7 cellular contexts compared by ENCODE assay signal in genomic region chr2:112583497-112584133, GRCh38. TPM values are rescaled to one million over a fixed set of nuclear protein-coding genes. Genes with fewer than 3 reads are reported as not detected.
DNase-seq lines count a peak whose midpoint lies in the region; ATAC-seq, FAIRE-seq and TF ChIP-seq lines count a peak whose summit lies in the region.

No MANE protein-coding gene starts in this region.

- H3K4me1 ChIP-seq in H9 (ENCODE audit: insufficient read depth, low read length) = no peaks in the 10 kb centered on the region
- H3K4me1 ChIP-seq in breast epithelium = no peaks in the 10 kb centered on the region
- peaks cover 40% of the 10 kb centered on the region for H3K4me1 ChIP-seq in HepG2 (ENCODE audit: insufficient read depth, low read length)
- peaks cover 6 to 15% of the 10 kb centered on the region in 2 donors for H3K4me1 ChIP-seq in thoracic aorta (ENCODE audit: control insufficient read depth in 1 of 2, low read depth in 2 of 2)

- POLR2A ChIA-PET in HepG2 (lab: Yijun Ruan, JAX) = interaction anchor here (0.7 to 3.3 kb wide), 9 partner anchors 19 to 529 kb away, joined by 3 to 35 read pairs (median 6); partner anchors contain the start of gene SLC20A1

- TF ChIP-seq EP300 in HepG2 (IDR thresholded peaks at IDR 0.05; ENCODE audit: low read depth in 2 of 2, low read length in 2 of 2) (no peak), HepG2 (CRISPR knock-in tag; IDR thresholded peaks at IDR 0.05; ENCODE audit: borderline replicate concordance) (no peak)

- no peak overlapping the region for H3K4ac ChIP-seq in H9 (ENCODE audit: low read depth, low read length)

- TF ChIP-seq POLR2A in breast epithelium (IDR thresholded peaks at IDR 0.05) (no peak), HepG2 (IDR thresholded peaks at IDR 0.05; ENCODE audit: insufficient read depth in 1 of 2, low read depth in 2 of 2, low read length in 2 of 2) (0 out of 4 replicates have a peak, but pooled peaks of 1 of the 2 experiments have one; percentile 32)

- no peak overlapping the region for H2BK20ac ChIP-seq in H9 (ENCODE audit: low read depth, low read length, poor library complexity, severe bottlenecking)

- H3K4me3 ChIP-seq in breast epithelium = peak overlapping the region; percentile 62 to 91 (median 65)
- peak overlapping the region; percentile 76 to 95 (median 87) for H3K4me3 ChIP-seq in HepG2 (replicated peaks in 1 of 3; ENCODE audit: insufficient read depth in 1 of 3, low read depth in 2 of 3, low read length in 3 of 3)
- peak overlapping the region; percentile 72 for H3K4me3 ChIP-seq in thoracic aorta

- H2BK5ac ChIP-seq in H9 (ENCODE audit: insufficient read length, low read length) = peak overlapping the region; percentile 30

- H3K27me3 ChIP-seq in H9 (ENCODE audit: insufficient read depth, low read length) = no peaks in the 10 kb centered on the region
- no peaks in the 10 kb centered on the region for H3K27me3 ChIP-seq in breast epithelium
- peaks cover 0 to 4% of the 10 kb centered on the region in 2 experiments; a peak in 1 of 5 replicates for H3K27me3 ChIP-seq in HepG2 (ENCODE audit: control insufficient read depth in 1 of 2, insufficient read depth in 2 of 2, low read length in 2 of 2)
- no peaks in the 10 kb centered on the region for H3K27me3 ChIP-seq in thoracic aorta (replicated peaks; ENCODE audit: insufficient read depth)

- no peaks in the 10 kb centered on the region for H3K79me1 ChIP-seq in H9 (ENCODE audit: insufficient read depth, low read depth, low read length, poor library complexity, severe bottlenecking)

- H4K20me1 ChIP-seq in H9 (ENCODE audit: control insufficient read depth, insufficient read depth, insufficient read length) = no peaks in the 10 kb centered on the region
- H4K20me1 ChIP-seq in HepG2 (ENCODE audit: insufficient read depth, low read length) = no peaks in the 10 kb centered on the region

- H3K9me3 Mint-ChIP-seq in H9 = no peaks in the 10 kb centered on the region

- peak overlapping the region; percentile 80 for H3K18ac ChIP-seq in H9 (ENCODE audit: insufficient read length, low read depth, low read length)

- H3K4me3 Mint-ChIP-seq in H9 = peak overlapping the region; percentile 86 to 95

- no peak overlapping the region for H3K23ac ChIP-seq in H9 (ENCODE audit: insufficient read length, low read depth, low read length)

- H3K4me2 ChIP-seq in H9 (ENCODE audit: insufficient read depth, insufficient read length, low read length) (peak overlapping the region; percentile 88), HepG2 (ENCODE audit: low read depth, low read length) (peak overlapping the region; percentile 91)

- DNase-seq in H9 (no peak), NOMO-1 treated with dmso at 0.1 percent for 144 hours (lab: John Stamatoyannopoulos, UW; ENCODE audit: unreplicated experiment) (peak; percentile 16), breast epithelium (ENCODE audit: low spot score in 2 of 2) (no peak), HepG2 (ENCODE audit: low spot score) (peak; percentile 75), thoracic aorta (ENCODE audit: low spot score) (no peak), AG20443 (ENCODE audit: low spot score) (no peak)

- no peak overlapping the region for H3K56ac ChIP-seq in H9 (ENCODE audit: insufficient read length, low read depth, low read length)

- no peak for TF ChIP-seq RAD21 in HepG2 (CRISPR knock-in tag; IDR thresholded peaks at IDR 0.05)

- ATAC-seq in HepG2 = peak; percentile 17
- ATAC-seq in thoracic aorta (ENCODE audit: insufficient number of reproducible peaks, low FRiP score, low read depth) = no peak
- no peak for ATAC-seq in GM18909 (IDR thresholded peaks at IDR 0.05; ENCODE audit: poor library complexity, unreplicated experiment)

- no peak overlapping the region for H2BK15ac ChIP-seq in H9 (ENCODE audit: low read depth, low read length)

- no peak overlapping the region for H4K91ac ChIP-seq in H9 (ENCODE audit: insufficient read length, low read depth, low read length)

- H2BK12ac ChIP-seq in H9 (ENCODE audit: insufficient read length, low read depth, low read length) = no peak overlapping the region

- H3T11ph ChIP-seq in H9 (ENCODE audit: low read length) = no peak overlapping the region

- H2BK120ac ChIP-seq in H9 (ENCODE audit: low read depth, low read length, poor library complexity, severe bottlenecking) = no peak overlapping the region

- H3K14ac ChIP-seq in H9 (ENCODE audit: insufficient read depth, low read length) = peak overlapping the region; percentile 89

- peak overlapping the region; percentile 99 to 100 (median 99) for H3K27ac Mint-ChIP-seq in H9

- H3K36me3 ChIP-seq in breast epithelium (no peaks in the 10 kb centered on the region), HepG2 (replicated peaks in 1 of 2; ENCODE audit: control insufficient read depth in 1 of 2, insufficient read depth in 2 of 2, low read length in 2 of 2) (peaks cover 8 to 15% of the 10 kb centered on the region in 2 experiments; a peak in 4 of 5 replicates), thoracic aorta (peaks cover 4% of the 10 kb centered on the region)

- FAIRE-seq in HepG2 (lab: Jason Lieb, UNC) = peak; percentile 73

- CTCF ChIA-PET in HepG2 (lab: Yijun Ruan, JAX; ENCODE audit: low intra/inter-chr PET ratio, low total read pairs) = interaction anchor here (1.2 to 1.9 kb wide), 2 partner anchors 102 to 103 kb away, joined by 3 to 5 read pairs; partner anchors contain the start of gene TTL

- H3K9me3 ChIP-seq in H9 (ENCODE audit: control insufficient read depth, low read depth, low read length) (no peaks in the 10 kb centered on the region), breast epithelium (no peaks in the 10 kb centered on the region), HepG2 (ENCODE audit: low read length) (no peaks in the 10 kb centered on the region), thoracic aorta (no peaks in the 10 kb centered on the region)

- H3K27ac ChIP-seq in H9 (ENCODE audit: insufficient read length, low read depth, low read length) (peak overlapping the region; percentile 37), breast epithelium (peak overlapping the region; percentile 98 to 99), HepG2 (ENCODE audit: extremely low read length, insufficient read depth, low read length) (peak overlapping the region; percentile 97), thoracic aorta (peak overlapping the region; percentile 90 to 93)

- no peak overlapping the region for H4K8ac ChIP-seq in H9 (replicated peaks; ENCODE audit: insufficient read length, low read depth, low read length)

- peaks cover 13% of the 10 kb centered on the region for H3K23me2 ChIP-seq in H9 (ENCODE audit: insufficient read length, low read depth, low read length, poor library complexity, severe bottlenecking)

- no peak for TF ChIP-seq CTCF in H9 (conservative IDR thresholded peaks at IDR 0.05)
- no peak for TF ChIP-seq CTCF in breast epithelium (IDR thresholded peaks at IDR 0.05)
- TF ChIP-seq CTCF in HepG2 (CRISPR knock-in tag; IDR thresholded peaks at IDR 0.05) = peak; percentile 70
- TF ChIP-seq CTCF in thoracic aorta (IDR thresholded peaks at IDR 0.05) = no peak

- in situ Hi-C loops in HepG2 (cut with HindIII; ENCODE audit: extremely low pct_ligation_motif_present, low pct_unique_long_range_greater_than_20kb) = loop anchor here (5.0 kb wide), 1 partner anchor 101 kb away; the partner anchor contains the start of gene TTL

- no peaks in the 10 kb centered on the region for H3K79me2 ChIP-seq in H9 (ENCODE audit: insufficient read depth, low read length)
- peaks cover 10% of the 10 kb centered on the region for H3K79me2 ChIP-seq in HepG2 (ENCODE audit: insufficient read depth, low read length)

- peak overlapping the region; percentile 90 for H3K9ac ChIP-seq in H9 (ENCODE audit: extremely low read depth, insufficient read length, low read length)
- H3K9ac ChIP-seq in HepG2 (ENCODE audit: insufficient read depth, low read depth, low read length) = peak overlapping the region; percentile 97

- H3K27me3 Mint-ChIP-seq in H9 (ENCODE audit: low read depth) = no peaks in the 10 kb centered on the region; the same call in 1 of the 2 replicates

- H2AK5ac ChIP-seq in H9 (ENCODE audit: insufficient read length, low read length) = no peak overlapping the region

- intact Hi-C loops in breast epithelium (cut with DNase I; ENCODE audit: low total_unique reads) = no loop called here
- intact Hi-C loops in HepG2 (cut with micrococcal nuclease; ENCODE audit: unreplicated experiment) = loop anchor here (1.0 to 10.0 kb wide), 3 partner anchors 41 to 329 kb away; partner anchors contain the start of genes POLR1B and ZC3H8

- no peak overlapping the region for H4K5ac ChIP-seq in H9 (ENCODE audit: insufficient read length, low read depth, low read length)

- BruUV-seq in HepG2 (replicated peaks; lab: Mats Ljungman, UMichigan) = TSS peak; percentile 85

- H3K4me1 Mint-ChIP-seq in H9 = peaks cover 17% of the 10 kb centered on the region in 2 experiments

- H2AFZ ChIP-seq in H9 (ENCODE audit: low read length) = no peak overlapping the region
- peak overlapping the region; percentile 8 for H2AFZ ChIP-seq in HepG2 (ENCODE audit: low read length)

- no CpG with 5 or more reads among the region's 19 CpGs for WGBS in H9 (ENCODE audit: extremely low coverage, insufficient read length, low lambda C conversion rate)
- under 1% methylated on average over 19 of the region's 19 CpGs for WGBS in HepG2 (ENCODE audit: low lambda C conversion rate)

- peaks cover 13 to 23% (median 18%) of the 10 kb centered on the region in 3 experiments for H3K36me3 Mint-ChIP-seq in H9 (ENCODE audit: insufficient read depth in 1 of 3, low read depth in 3 of 3)

RNA-seq across cellular contexts. Expression of gene CHCHD5, which starts 0.8 kb away (rescaled TPM):
- total RNA-seq in H9 (2021) = 30.6 and 32.3 TPM in 2 replicates
- 10 to 100 TPM; 19.0 to 20.2 (median 19.5) TPM for total RNA-seq in breast epithelium
- 22.8 and 23.9 TPM in 2 replicates for total RNA-seq in HepG2 (2016; rRNA removed; fragmentation: Illumina TruSeq; extraction: Trizol)
- total RNA-seq in HepG2 (2016; cell fraction: cytosol; rRNA removed; fragmentation: Illumina TruSeq; extraction: Trizol; ENCODE audit: low read depth) = 27.4 and 35.9 TPM in 2 replicates
- 21.3 and 24.7 TPM in 2 replicates for total RNA-seq in HepG2 (2016; cell fraction: insoluble cytoplasmic fraction; rRNA removed; fragmentation: Illumina TruSeq; extraction: Trizol)
- 27.3 and 31.8 TPM in 2 replicates for total RNA-seq in HepG2 (2016; cell fraction: membrane; rRNA removed; fragmentation: Illumina TruSeq; extraction: Trizol)
- 13.0 and 14.1 TPM in 2 replicates for total RNA-seq in HepG2 (2016; cell fraction: nucleus; rRNA removed; fragmentation: Illumina TruSeq; extraction: Trizol)
- 19.0 and 22.7 TPM in 2 replicates for polyA plus RNA-seq in HepG2 (2011; rRNA removed)
- polyA plus RNA-seq in HepG2 (2011; cell fraction: cytosol; rRNA removed) = 20.8 and 43.9 TPM in 2 replicates
- polyA plus RNA-seq in HepG2 (2011; cell fraction: nucleus; rRNA removed) = 36.4 and 41.5 TPM in 2 replicates
- polyA plus RNA-seq in HepG2 (2012) = 27.5 and 32.7 TPM in 2 replicates
- polyA plus RNA-seq in HepG2 (2016; cell fraction: cytosol; fragmentation: Illumina TruSeq; extraction: Trizol; ENCODE audit: low read depth) = 44.4 and 53.5 TPM in 2 replicates
- 36.8 and 37.7 TPM in 2 replicates for polyA plus RNA-seq in HepG2 (2016; cell fraction: insoluble cytoplasmic fraction; fragmentation: Illumina TruSeq; extraction: Trizol; ENCODE audit: low read depth)
- 42.6 and 49.8 TPM in 2 replicates for polyA plus RNA-seq in HepG2 (2016; cell fraction: membrane; fragmentation: Illumina TruSeq; extraction: Trizol; ENCODE audit: low read depth)
- polyA plus RNA-seq in HepG2 (2016; cell fraction: nucleus; fragmentation: Illumina TruSeq; extraction: Trizol; ENCODE audit: insufficient read depth, low read depth) = 30.3 TPM in 2 replicates
- polyA minus RNA-seq in HepG2 (2011; rRNA and poly(A)+ RNA removed; ENCODE audit: low replicate concordance) = 8.7 and 43.9 TPM in 2 replicates
- polyA minus RNA-seq in HepG2 (2011; cell fraction: cytosol; rRNA and poly(A)+ RNA removed) = 12.2 and 12.4 TPM in 2 replicates
- 10.4 and 12.4 TPM in 2 replicates for polyA minus RNA-seq in HepG2 (2011; cell fraction: nucleus; rRNA and poly(A)+ RNA removed)
- total RNA-seq in thoracic aorta = 1 to 10 TPM; 6.8 to 8.3 TPM

RNA-seq across cellular contexts. Expression of gene POLR1B, which starts 41.4 kb away (rescaled TPM):
- total RNA-seq in H9 (2021) (72.0 and 83.6 TPM in 2 replicates), breast epithelium (10 to 100 TPM in 2 of 3 donors, 1 to 10 TPM in 1; 7.8 to 23.7 (median 15.7) TPM), HepG2 (2016; rRNA removed; fragmentation: Illumina TruSeq; extraction: Trizol) (46.0 and 70.8 TPM in 2 replicates), thoracic aorta (10 to 100 TPM; 12.5 to 30.8 TPM)
- 9.3 and 11.0 TPM in 2 replicates for total RNA-seq in HepG2 (2016; cell fraction: cytosol; rRNA removed; fragmentation: Illumina TruSeq; extraction: Trizol; ENCODE audit: low read depth)
- 47.1 and 70.7 TPM in 2 replicates for total RNA-seq in HepG2 (2016; cell fraction: insoluble cytoplasmic fraction; rRNA removed; fragmentation: Illumina TruSeq; extraction: Trizol)
- total RNA-seq in HepG2 (2016; cell fraction: membrane; rRNA removed; fragmentation: Illumina TruSeq; extraction: Trizol) = 14.7 and 18.4 TPM in 2 replicates
- 35.3 and 39.0 TPM in 2 replicates for total RNA-seq in HepG2 (2016; cell fraction: nucleus; rRNA removed; fragmentation: Illumina TruSeq; extraction: Trizol)
- polyA plus RNA-seq in HepG2 (2011; rRNA removed) = 17.5 and 18.3 TPM in 2 replicates
- 12.4 and 17.4 TPM in 2 replicates for polyA plus RNA-seq in HepG2 (2011; cell fraction: cytosol; rRNA removed)
- 13.5 and 17.5 TPM in 2 replicates for polyA plus RNA-seq in HepG2 (2011; cell fraction: nucleus; rRNA removed)
- polyA plus RNA-seq in HepG2 (2012) = 25.1 and 28.2 TPM in 2 replicates
- polyA plus RNA-seq in HepG2 (2016; cell fraction: cytosol; fragmentation: Illumina TruSeq; extraction: Trizol; ENCODE audit: low read depth) = 1.7 and 1.8 TPM in 2 replicates
- 48.7 and 51.1 TPM in 2 replicates for polyA plus RNA-seq in HepG2 (2016; cell fraction: insoluble cytoplasmic fraction; fragmentation: Illumina TruSeq; extraction: Trizol; ENCODE audit: low read depth)
- 4.7 and 5.1 TPM in 2 replicates for polyA plus RNA-seq in HepG2 (2016; cell fraction: membrane; fragmentation: Illumina TruSeq; extraction: Trizol; ENCODE audit: low read depth)
- polyA plus RNA-seq in HepG2 (2016; cell fraction: nucleus; fragmentation: Illumina TruSeq; extraction: Trizol; ENCODE audit: insufficient read depth, low read depth) = 35.3 and 39.0 TPM in 2 replicates
- polyA minus RNA-seq in HepG2 (2011; rRNA and poly(A)+ RNA removed; ENCODE audit: low replicate concordance) = 113 and 135 TPM in 2 replicates
- polyA minus RNA-seq in HepG2 (2011; cell fraction: cytosol; rRNA and poly(A)+ RNA removed) = 42.2 and 61.3 TPM in 2 replicates
- 46.6 and 64.0 TPM in 2 replicates for polyA minus RNA-seq in HepG2 (2011; cell fraction: nucleus; rRNA and poly(A)+ RNA removed)

Comparison
In these comparisons a context has a peak if more than half of its experiments do, and no peak if none do; other contexts are left out.
1. DNase-seq: peak in NOMO-1 treated with dmso at 0.1 percent for 144 hours (single experiment) and HepG2 (single experiment); none in H9 (single experiment), breast epithelium (0 of 2), thoracic aorta (single experiment) and AG20443 (single experiment).
2. H3K27ac ChIP-seq: peak in every context shown above with its lines; median percentile 98 in breast epithelium; 97 in HepG2; 92 in thoracic aorta; 37 in H9.
3. Peak in every context shown above with its lines, with median percentiles within 50 percentile points of each other: H3K4me3 ChIP-seq.